ENCODE assay signal across 13 cellular contexts in genomic region chr9:130805510-130806387, GRCh38. TPM values are rescaled to one million over a fixed set of nuclear protein-coding genes. Genes with fewer than 3 reads are reported as not detected.
DNase-seq lines count a peak whose midpoint lies in the region; ATAC-seq and TF ChIP-seq lines count a peak whose summit lies in the region.
"Had no signal": no experiment of that assay in that cellular context is flagged by ENCODE, and none has a peak within 500 bp of the region (broad histone marks: within the 10 kb centered on the region; RNA-seq: fewer than 3 reads in every experiment).

No MANE protein-coding gene starts in this region.

- no peaks in the 10 kb centered on the region for H3K27me3 Mint-ChIP-seq in brain
- H3K27me3 Mint-ChIP-seq: activated naive CD4-positive, alpha-beta T cell treated with anti-CD3 and anti-CD28 coated beads, Interleukin-2, amount 10 ng/mL, durations not matched to agents 7 days and 5 days had no signal

- no peaks in the 10 kb centered on the region for H3K9me3 ChIP-seq in Karpas-422 (ENCODE audit: low read length)
- no peaks in the 10 kb centered on the region for H3K9me3 ChIP-seq in sigmoid colon

- H3K4me3 Mint-ChIP-seq in brain, result no peak overlapping the region
- H3K4me3 Mint-ChIP-seq: activated naive CD4-positive, alpha-beta T cell treated with anti-CD3 and anti-CD28 coated beads, Interleukin-2, amount 10 ng/mL, durations not matched to agents 7 days and 5 days had no signal

- H4K20me1 ChIP-seq in Karpas-422 (ENCODE audit: insufficient read depth, low read depth, low read length), result no peaks in the 10 kb centered on the region

- WGBS in sigmoid colon, 2 donors, result 25 to 62% methylated on average over 1 of the region's 1 CpG

- H3K36me3 ChIP-seq in Karpas-422 (ENCODE audit: insufficient read depth, low read length) (no peaks in the 10 kb centered on the region), sigmoid colon (no peaks in the 10 kb centered on the region)

- peak overlapping the region; percentile 34 to 86 (median 55) for H3K27ac Mint-ChIP-seq in brain

- H2AFZ ChIP-seq in Karpas-422 (ENCODE audit: low read length), result no peak overlapping the region

- H3K4me3 ChIP-seq in Karpas-422 (ENCODE audit: low read length), result peak overlapping the region; percentile 53
- H3K4me3 ChIP-seq in sigmoid colon, result no peak overlapping the region

- H3K27me3 ChIP-seq in Karpas-422 (ENCODE audit: low read length), result no peaks in the 10 kb centered on the region
- H3K27me3 ChIP-seq in sigmoid colon, result no peaks in the 10 kb centered on the region

- H3K36me3 Mint-ChIP-seq in brain, result peaks cover 19% of the 10 kb centered on the region
- H3K36me3 Mint-ChIP-seq: activated naive CD4-positive, alpha-beta T cell treated with anti-CD3 and anti-CD28 coated beads, Interleukin-2, amount 10 ng/mL, durations not matched to agents 7 days and 5 days had no signal

- TF ChIP-seq EP300 in sigmoid colon (IDR thresholded peaks at IDR 0.05), result no peak

- peak overlapping the region; percentile 58 for H3K9ac ChIP-seq in Karpas-422 (ENCODE audit: low read length)

- DNase-seq in Karpas-422 (peak; percentile 80), sigmoid colon (no peak), KG1 (lab: John Stamatoyannopoulos, UW) (no peak), GM10266 (ENCODE audit: extremely low spot score) (no peak), NCI-H2227 treated with DMSO at 0.1 percent for 48 hours (lab: John Stamatoyannopoulos, UW) (no peak)
- DNase-seq: activated CD4-positive, CD25-positive, alpha-beta regulatory T cell treated with anti-CD3 and anti-CD28 coated beads, Interleukin-2, amount 50 U/mL, for 72 hours; activated naive CD4-positive, alpha-beta T cell treated with anti-CD3 and anti-CD28 coated beads, Interleukin-2, amount 10 ng/mL, durations not matched to agents 7 days and 5 days; midbrain; NCI-H2029; stimulated activated naive CD4-positive, alpha-beta T cell had no signal

- intact Hi-C loops in sigmoid colon (cut with DNase I), result no loop called here

- TF ChIP-seq CTCF in brain (conservative IDR thresholded peaks at IDR 0.05) (no peak), sigmoid colon (IDR thresholded peaks at IDR 0.05) (no peak), GM10266 (IDR thresholded peaks at IDR 0.05; ENCODE audit: control insufficient read depth, insufficient read depth, low read depth, missing control alignments) (no peak)

- H3K9me3 Mint-ChIP-seq in brain, result peaks cover 8 to 20% (median 12%) of the 10 kb centered on the region in 5 experiments
- H3K9me3 Mint-ChIP-seq: activated naive CD4-positive, alpha-beta T cell treated with anti-CD3 and anti-CD28 coated beads, Interleukin-2, amount 10 ng/mL, durations not matched to agents 7 days and 5 days had no signal

- no peaks in the 10 kb centered on the region for H3K79me2 ChIP-seq in Karpas-422 (ENCODE audit: low read length)

- H3K27ac ChIP-seq in Karpas-422 (ENCODE audit: low read length), result peak overlapping the region; percentile 99
- peak overlapping the region in 3 of 4 donors; percentile 19 to 55 (median 51) for H3K27ac ChIP-seq in sigmoid colon

- TF ChIP-seq POLR2A in sigmoid colon (IDR thresholded peaks at IDR 0.05), result no peak

- peak; percentile 60 for ATAC-seq in GM18861 (IDR thresholded peaks at IDR 0.05; ENCODE audit: unreplicated experiment)
- ATAC-seq: HCT116 had no signal

- peaks cover 21% of the 10 kb centered on the region for H3K4me1 Mint-ChIP-seq in brain
- H3K4me1 Mint-ChIP-seq: activated naive CD4-positive, alpha-beta T cell treated with anti-CD3 and anti-CD28 coated beads, Interleukin-2, amount 10 ng/mL, durations not matched to agents 7 days and 5 days had no signal

- peak overlapping the region; percentile 79 for H3K4me2 ChIP-seq in Karpas-422 (ENCODE audit: low read depth, low read length, poor library complexity, severe bottlenecking)

- peaks cover 49% of the 10 kb centered on the region for H3K4me1 ChIP-seq in Karpas-422 (ENCODE audit: low read length)
- H3K4me1 ChIP-seq in sigmoid colon, result peaks cover 0 to 31% (median 17%) of the 10 kb centered on the region in 4 donors

- H3K9me2 ChIP-seq in Karpas-422 (replicated peaks; ENCODE audit: insufficient read depth, low read length), result no peaks in the 10 kb centered on the region

RNA-seq across cellular contexts. Expression of gene ABL1, which starts 29.3 kb away (rescaled TPM):
- total RNA-seq in Karpas-422 (2014; rRNA removed; shearing (Covaris generic); ENCODE audit: low replicate concordance), result 9.9 and 21.5 TPM in 2 replicates
- polyA plus RNA-seq in brain (ENCODE audit: insufficient read depth, low read depth, low replicate concordance) (89.7 TPM), sigmoid colon (10 to 100 TPM; 24.5 to 50.0 (median 31.8) TPM)
- 100 to 1,000 TPM in 2 of 4 donors, 10 to 100 TPM in 2; 69.6 to 127 (median 101) TPM for total RNA-seq in sigmoid colon
